In the genomic region with DNA sequence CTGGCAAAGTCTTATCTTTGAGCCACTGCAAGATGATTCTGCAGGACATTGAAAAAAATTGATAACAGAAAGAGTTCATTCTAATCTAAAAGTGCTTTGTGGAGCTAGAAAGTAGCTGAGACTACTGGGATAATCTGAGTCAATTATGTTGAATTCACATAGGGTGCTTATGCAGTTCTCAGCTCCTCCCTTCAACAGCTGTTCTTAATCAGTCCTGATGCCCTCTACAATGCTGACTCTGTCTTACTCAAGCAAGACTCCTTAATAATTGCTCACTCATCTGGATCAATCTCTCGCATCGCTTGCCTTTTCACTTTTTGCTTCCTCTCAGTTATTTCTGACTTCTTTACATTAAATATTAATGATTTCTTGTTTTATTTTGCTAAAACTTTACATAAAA, we compare ENCODE assay signal across 14 cellular contexts.
DNase-seq lines count a peak whose midpoint lies in the region; ATAC-seq, FAIRE-seq and TF ChIP-seq lines count a peak whose summit lies in the region.
"Had no signal": no experiment of that assay in that cellular context is flagged by ENCODE, and none has a peak within 500 bp of the region (broad histone marks: within the 10 kb centered on the region; RNA-seq: fewer than 3 reads in every experiment).

No MANE protein-coding gene starts in this region.

- H3K27me3 Mint-ChIP-seq in astrocyte (ENCODE audit: low read depth, unreplicated experiment): no peaks in the 10 kb centered on the region
- H3K27me3 Mint-ChIP-seq in neural progenitor cell (ENCODE audit: insufficient read depth, low read depth): peaks cover 3% of the 10 kb centered on the region
- no peaks in the 10 kb centered on the region for H3K27me3 Mint-ChIP-seq in effector memory CD8-positive, alpha-beta T cell
- H3K27me3 Mint-ChIP-seq: CD4-positive, CD25-positive, alpha-beta regulatory T cell had no signal

- H3K36me3 Mint-ChIP-seq in astrocyte (ENCODE audit: low read depth, unreplicated experiment) (no peaks in the 10 kb centered on the region), neural progenitor cell (no peaks in the 10 kb centered on the region)
- H3K36me3 Mint-ChIP-seq in effector memory CD8-positive, alpha-beta T cell (ENCODE audit: insufficient read depth): no peaks in the 10 kb centered on the region
- H3K36me3 Mint-ChIP-seq: CD4-positive, CD25-positive, alpha-beta regulatory T cell had no signal

- H2AFZ ChIP-seq in astrocyte (ENCODE audit: low read depth, low read length) (no peak overlapping the region), neural progenitor cell (replicated peaks) (no peak overlapping the region)

- no peak overlapping the region for H3K27ac ChIP-seq in astrocyte (ENCODE audit: low read depth, low read length)
- H3K27ac ChIP-seq in neural progenitor cell: no peak overlapping the region
- H3K27ac ChIP-seq: HL-60 had no signal

- H3K4me1 Mint-ChIP-seq in astrocyte (ENCODE audit: low read depth, unreplicated experiment) (no peaks in the 10 kb centered on the region), neural progenitor cell (peaks cover 8% of the 10 kb centered on the region)
- no peaks in the 10 kb centered on the region for H3K4me1 Mint-ChIP-seq in effector memory CD8-positive, alpha-beta T cell (ENCODE audit: low read depth in 2 of 2)
- H3K4me1 Mint-ChIP-seq: CD4-positive, CD25-positive, alpha-beta regulatory T cell had no signal

- no peak for ATAC-seq in GM18519 (IDR thresholded peaks at IDR 0.05; ENCODE audit: low FRiP score, unreplicated experiment)
- no peak for ATAC-seq in effector memory CD8-positive, alpha-beta T cell (replicated peaks)
- ATAC-seq: K562 had no signal

- no peak for TF ChIP-seq CTCF in astrocyte (IDR thresholded peaks at IDR 0.05; ENCODE audit: insufficient read depth, low read depth, low read length)
- TF ChIP-seq CTCF in neural progenitor cell (IDR thresholded peaks at IDR 0.05): no peak

- H3K4me3 ChIP-seq in astrocyte (ENCODE audit: insufficient read depth, low read depth, low read length): no peak overlapping the region
- H3K4me3 ChIP-seq in neural progenitor cell: no peak overlapping the region
- H3K4me3 ChIP-seq: K562 had no signal

- H4K20me1 ChIP-seq in astrocyte (ENCODE audit: insufficient read depth, low read length): no peaks in the 10 kb centered on the region
- H4K20me1 ChIP-seq in neural progenitor cell (ENCODE audit: low read depth): no peaks in the 10 kb centered on the region

- H3K27me3 ChIP-seq in astrocyte (ENCODE audit: insufficient read depth, low read length) (no peaks in the 10 kb centered on the region), neural progenitor cell (no peaks in the 10 kb centered on the region)

- H3K4me1 ChIP-seq in astrocyte (ENCODE audit: insufficient read depth, low read length) (no peaks in the 10 kb centered on the region), neural progenitor cell (peaks cover 13% of the 10 kb centered on the region)

- no peak overlapping the region for H3K4me3 Mint-ChIP-seq in astrocyte (ENCODE audit: unreplicated experiment)
- no peak overlapping the region for H3K4me3 Mint-ChIP-seq in neural progenitor cell
- no peak overlapping the region for H3K4me3 Mint-ChIP-seq in effector memory CD8-positive, alpha-beta T cell
- H3K4me3 Mint-ChIP-seq: CD4-positive, CD25-positive, alpha-beta regulatory T cell had no signal

- DNase-seq in D341Med (ENCODE audit: low spot score) (peak; percentile 46), NCI-H82 treated with DMSO at 0.1 percent for 48 hours (lab: John Stamatoyannopoulos, UW; ENCODE audit: unreplicated experiment) (peak; percentile 69), astrocyte (ENCODE audit: low read depth) (peak; percentile 31), neural progenitor cell (ENCODE audit: low spot score) (peak; percentile 65), cortex of kidney (lab: John Stamatoyannopoulos, UW) (no peak)
- no peak for DNase-seq in effector memory CD8-positive, alpha-beta T cell
- DNase-seq: AML-193; CD4-positive, CD25-positive, alpha-beta regulatory T cell; GOT3; NCI-H1436 treated with DMSO at 0.1 percent for 48 hours; NCI-H2081 had no signal

- H3F3A ChIP-seq in neural progenitor cell (ENCODE audit: low read depth): no peaks in the 10 kb centered on the region

- H3K9me3 ChIP-seq in astrocyte (ENCODE audit: insufficient read depth, low read depth, low read length) (no peaks in the 10 kb centered on the region), neural progenitor cell (ENCODE audit: low read depth) (no peaks in the 10 kb centered on the region)

- H3K36me3 ChIP-seq in astrocyte (ENCODE audit: insufficient read depth, low read length) (no peaks in the 10 kb centered on the region), neural progenitor cell (peaks cover 5% of the 10 kb centered on the region)

- H3K4me2 ChIP-seq in astrocyte (ENCODE audit: low read length) (no peak overlapping the region), neural progenitor cell (peak overlapping the region; percentile 33)

- no peaks in the 10 kb centered on the region for H3K79me2 ChIP-seq in astrocyte (ENCODE audit: insufficient read depth, low read length)
- H3K79me2 ChIP-seq in neural progenitor cell (ENCODE audit: low read depth): no peaks in the 10 kb centered on the region

- no peak for FAIRE-seq in astrocyte (lab: Jason Lieb, UNC)
- FAIRE-seq: K562 had no signal

- H3K27ac Mint-ChIP-seq in astrocyte (ENCODE audit: unreplicated experiment) (no peak overlapping the region), neural progenitor cell (no peak overlapping the region)
- H3K27ac Mint-ChIP-seq in effector memory CD8-positive, alpha-beta T cell: no peak overlapping the region
- H3K27ac Mint-ChIP-seq: CD4-positive, CD25-positive, alpha-beta regulatory T cell had no signal

- H3K9me3 Mint-ChIP-seq in astrocyte (ENCODE audit: unreplicated experiment): no peaks in the 10 kb centered on the region
- H3K9me3 Mint-ChIP-seq in neural progenitor cell: no peaks in the 10 kb centered on the region
- H3K9me3 Mint-ChIP-seq in effector memory CD8-positive, alpha-beta T cell: peaks cover 0 to 8% of the 10 kb centered on the region in 2 donors

- no peak overlapping the region for H3K9ac ChIP-seq in astrocyte (ENCODE audit: low read length)
- no peak overlapping the region for H3K9ac ChIP-seq in neural progenitor cell

Comparison
In these comparisons a context has a peak if more than half of its experiments do, and no peak if none do; other contexts are left out.
1. DNase-seq: peak in D341Med (single experiment), NCI-H82 treated with DMSO at 0.1 percent for 48 hours (single experiment), astrocyte (single experiment) and neural progenitor cell (single experiment); none in effector memory CD8-positive, alpha-beta T cell (0 of 3) and cortex of kidney (single experiment).